ENCODE assay signal across 10 cellular contexts in genomic region chr5:78638973-78639669, GRCh38. TPM values are rescaled to one million over a fixed set of nuclear protein-coding genes. Genes with fewer than 3 reads are reported as not detected.
DNase-seq lines count a peak whose midpoint lies in the region; ATAC-seq, FAIRE-seq and TF ChIP-seq lines count a peak whose summit lies in the region.
"Had no signal": no experiment of that assay in that cellular context is flagged by ENCODE, and none has a peak within 500 bp of the region (broad histone marks: within the 10 kb centered on the region; RNA-seq: fewer than 3 reads in every experiment).

No MANE protein-coding gene starts in this region.

- peaks cover 49% of the 10 kb centered on the region for H3K4me1 ChIP-seq in PC-3 (ENCODE audit: insufficient read depth, low read length)
- peaks cover 41 to 76% (median 70%) of the 10 kb centered on the region in 4 donors for H3K4me1 ChIP-seq in esophagus muscularis mucosa
- H3K4me1 ChIP-seq in prostate gland (replicated peaks) = no peaks in the 10 kb centered on the region

- no peaks in the 10 kb centered on the region for H3K9me2 ChIP-seq in PC-3 (replicated peaks; ENCODE audit: low read length)

- H3K9ac ChIP-seq in PC-3 (ENCODE audit: low read length) = peak overlapping the region; percentile 54; the same call in 1 of the 2 replicates

- FAIRE-seq in GM12891 (lab: Jason Lieb, UNC) = peak; percentile 23

- peaks cover 4% of the 10 kb centered on the region; the same call in 1 of the 2 replicates for H4K20me1 ChIP-seq in PC-3 (ENCODE audit: low read length)

- BruUV-seq in PC-3 (replicated peaks; lab: Mats Ljungman, UMichigan) = no TSS peak

- ATAC-seq in PC-3 (no peak), HG03457 (IDR thresholded peaks at IDR 0.05; ENCODE audit: unreplicated experiment) (no peak)

- peak overlapping the region; percentile 87 for H3K27ac ChIP-seq in PC-3 (ENCODE audit: low read length)
- peak overlapping the region; percentile 32 to 67 (median 57) for H3K27ac ChIP-seq in esophagus muscularis mucosa (replicated peaks in 1 of 4)
- H3K27ac ChIP-seq in prostate gland = peak overlapping the region; percentile 5 to 12

- H3K4me3 ChIP-seq in PC-3 (ENCODE audit: low read length) (no peak overlapping the region), esophagus muscularis mucosa (no peak overlapping the region), prostate gland (no peak overlapping the region)

- POLR2A ChIA-PET in PC-3 (lab: Charles Lee; ENCODE audit: unreplicated experiment) = no interaction called here

- TF ChIP-seq CTCF in PC-3 (conservative IDR thresholded peaks at IDR 0.05; ENCODE audit: low read depth, low read length) (no peak), esophagus muscularis mucosa (IDR thresholded peaks at IDR 0.05) (no peak), prostate gland (IDR thresholded peaks at IDR 0.05) (no peak)

- 0 out of 2 replicates have a peak, but pooled peaks cover 3% of the 10 kb centered on the region for H3K36me3 ChIP-seq in PC-3 (ENCODE audit: low read depth, low read length)
- no peaks in the 10 kb centered on the region for H3K36me3 ChIP-seq in esophagus muscularis mucosa
- H3K36me3 ChIP-seq in prostate gland = no peaks in the 10 kb centered on the region

- H3F3A ChIP-seq in PC-3 (ENCODE audit: low read length, unreplicated experiment) = no peaks in the 10 kb centered on the region

- H3K9me3 ChIP-seq in PC-3 (ENCODE audit: low read length) = no peaks in the 10 kb centered on the region
- H3K9me3 ChIP-seq in esophagus muscularis mucosa = no peaks in the 10 kb centered on the region
- H3K9me3 ChIP-seq in prostate gland = no peaks in the 10 kb centered on the region

- CTCF ChIA-PET in PC-3 (lab: Charles Lee) = no interaction called here

- WGBS in esophagus muscularis mucosa = 71% methylated on average over 4 of the region's 4 CpGs
- WGBS in prostate gland = 53% methylated on average over 4 of the region's 4 CpGs

- H3K4me2 ChIP-seq in PC-3 (ENCODE audit: low read length) = peak overlapping the region; percentile 63

- H2AFZ ChIP-seq in PC-3 (ENCODE audit: low read length) = no peak overlapping the region

- TF ChIP-seq EP300 in esophagus muscularis mucosa (IDR thresholded peaks at IDR 0.05) = no peak

- peaks cover 89% of the 10 kb centered on the region for H3K79me2 ChIP-seq in PC-3 (ENCODE audit: low read length)

- TF ChIP-seq POLR2A in GM12891 (IDR thresholded peaks at IDR 0.05; ENCODE audit: low read depth, low read length) (no peak), esophagus muscularis mucosa (IDR thresholded peaks at IDR 0.05; ENCODE audit: low read depth) (no peak), prostate gland (IDR thresholded peaks at IDR 0.05) (no peak)

- no peak for DNase-seq in GM12891 (ENCODE audit: insufficient read length, low spot score)
- no peak for DNase-seq in PC-3
- DNase-seq in esophagus muscularis mucosa (ENCODE audit: extremely low spot score) = no peak
- DNase-seq in prostate gland (ENCODE audit: low spot score) = no peak
- DNase-seq in stimulated activated CD4-positive, alpha-beta T cell treated with anti-CD3 and anti-CD28 coated beads, Interleukin-2, amount 100 ng/mL, for 24 hours = no peak
- no peak for DNase-seq in NCI-H1092 (lab: John Stamatoyannopoulos, UW)
- DNase-seq in cerebellar nuclear complex (lab: John Stamatoyannopoulos, UW) = no peak
- DNase-seq: activated effector memory CD4-positive, alpha-beta T cell treated with anti-CD3 and anti-CD28 coated beads, Interleukin-2, amount 50 U/mL, for 16 hours; T-helper 2 cell had no signal

- intact Hi-C loops in PC-3 (cut with micrococcal nuclease) (loop anchor here (1.0 kb wide), 2 partner anchors 44 to 48 kb away; no protein-coding TSS in a partner anchor), esophagus muscularis mucosa (cut with DNase I) (no loop called here), prostate gland (cut with DNase I) (no loop called here)

- H3K27me3 ChIP-seq in PC-3 (ENCODE audit: low read length) (no peaks in the 10 kb centered on the region), esophagus muscularis mucosa (no peaks in the 10 kb centered on the region), prostate gland (replicated peaks; ENCODE audit: insufficient read depth) (no peaks in the 10 kb centered on the region)

TF ChIP-seq in GM12891, 5 proteins besides CTCF, POLR2A, EP300 and RAD21:
- TF ChIP-seq POLR2AphosphoS5 (IDR thresholded peaks at IDR 0.05; ENCODE audit: low read depth, low read length) = no peak
- TF ChIP-seq TAF1 (IDR thresholded peaks at IDR 0.05; ENCODE audit: low read depth, low read length) = no peak
- TF ChIP-seq POU2F2 (IDR thresholded peaks at IDR 0.05; ENCODE audit: low read depth, low read length) = no peak
- TF ChIP-seq SPI1 (IDR thresholded peaks at IDR 0.05; ENCODE audit: low read depth, low read length) = no peak

RNA-seq across cellular contexts. Expression of gene LHFPL2, which starts 9.5 kb away (rescaled TPM):
- 11.6 TPM for polyA plus RNA-seq in GM12891 (2012; ENCODE audit: low read depth, missing spikeins)
- total RNA-seq in PC-3 (2014; rRNA removed) (19.4 and 21.7 TPM in 2 replicates), esophagus muscularis mucosa (10 to 100 TPM; 24.1 to 40.9 (median 28.1) TPM), prostate gland (10 to 100 TPM; 13.7 to 40.4 TPM)

Comparison
In these comparisons a context has a peak if more than half of its experiments do, and no peak if none do; other contexts are left out.
1. H3K27ac ChIP-seq: peak in every context shown above with its lines; median percentile 87 in PC-3; 57 in esophagus muscularis mucosa; 8 in prostate gland.